ENCODE assay signal across 9 cellular contexts in genomic region chr12:123264642-123265041, GRCh38. TPM values are rescaled to one million over a fixed set of nuclear protein-coding genes. Genes with fewer than 3 reads are reported as not detected.
DNase-seq lines count a peak whose midpoint lies in the region; ATAC-seq and TF ChIP-seq lines count a peak whose summit lies in the region.
"Had no signal": no experiment of that assay in that cellular context is flagged by ENCODE, and none has a peak within 500 bp of the region (broad histone marks: within the 10 kb centered on the region; RNA-seq: fewer than 3 reads in every experiment).

No MANE protein-coding gene starts in this region.

- CTCF ChIA-PET in AG04449 (lab: Yijun Ruan, JAX): interaction anchor here (1.1 kb wide), 1 partner anchor 24 kb away, joined by 3 read pairs; no protein-coding TSS in a partner anchor

- intact Hi-C loops in left ventricle myocardium superior (cut with micrococcal nuclease): no loop called here

- DNase-seq in AG04449 (ENCODE audit: low read depth, low spot score) (no peak), GM12864 (ENCODE audit: low read depth) (no peak), SK-MEL-5 (ENCODE audit: low read depth, low spot score) (peak; percentile 55), iPS-NIHi7 (ENCODE audit: extremely low spot score) (peak; percentile 78), GM03348 (ENCODE audit: low spot score) (no peak), left ventricle myocardium superior (no peak), NCI-H2081 treated with DMSO at 0.1 percent for 48 hours (lab: John Stamatoyannopoulos, UW) (no peak), NCI-H2227 treated with DMSO at 0.1 percent for 48 hours (lab: John Stamatoyannopoulos, UW) (no peak)
- DNase-seq: cerebellar nuclear complex had no signal

- no peak for ATAC-seq in left ventricle myocardium superior

- no peak overlapping the region for H3K4me3 ChIP-seq in AG04449 (ENCODE audit: low read depth, low read length)
- H3K4me3 ChIP-seq in GM12864 (ENCODE audit: low read depth, low read length): no peak overlapping the region

- in situ Hi-C loops in SK-MEL-5 (cut with HindIII; ENCODE audit: low pct_unique_long_range_greater_than_20kb, low sequenced_read_pairs): no loop called here

- TF ChIP-seq CTCF in AG04449 (IDR thresholded peaks at IDR 0.05; ENCODE audit: insufficient read depth, low read length, missing control alignments): peak; percentile 4
- peak; percentile 46 for TF ChIP-seq CTCF in GM12864 (IDR thresholded peaks at IDR 0.05; ENCODE audit: low read depth, low read length, missing control alignments)

- POLR2A ChIA-PET in AG04449 (lab: Yijun Ruan, JAX): no interaction called here

RNA-seq across cellular contexts. Expression of gene CDK2AP1, which starts 7.0 kb away (rescaled TPM):
- 394 and 409 TPM in 2 replicates for total RNA-seq in SK-MEL-5 (2014; rRNA removed; shearing (Covaris generic))
- 360 and 403 TPM in 2 replicates for polyA plus RNA-seq in SK-MEL-5 (2015; cell fraction: cytosol; rRNA removed)
- polyA plus RNA-seq in SK-MEL-5 (2015; cell fraction: nucleus; rRNA removed): 96.1 and 97.3 TPM in 2 replicates
- 73.1 TPM for total RNA-seq in left ventricle myocardium superior

RNA-seq across cellular contexts. Expression of gene MTRFR, which starts 31.4 kb away (rescaled TPM):
- total RNA-seq in SK-MEL-5 (2014; rRNA removed; shearing (Covaris generic)): 6.9 and 11.3 TPM in 2 replicates
- 10.6 and 11.5 TPM in 2 replicates for polyA plus RNA-seq in SK-MEL-5 (2015; cell fraction: cytosol; rRNA removed)
- 3.3 and 4.2 TPM in 2 replicates for polyA plus RNA-seq in SK-MEL-5 (2015; cell fraction: nucleus; rRNA removed)
- total RNA-seq in left ventricle myocardium superior: 9.6 TPM

RNA-seq across cellular contexts. Expression of gene MPHOSPH9, which starts 31.7 kb away (rescaled TPM):
- 54.9 and 57.2 TPM in 2 replicates for total RNA-seq in SK-MEL-5 (2014; rRNA removed; shearing (Covaris generic))
- polyA plus RNA-seq in SK-MEL-5 (2015; cell fraction: cytosol; rRNA removed): 26.0 and 26.2 TPM in 2 replicates
- 80.8 and 124 TPM in 2 replicates for polyA plus RNA-seq in SK-MEL-5 (2015; cell fraction: nucleus; rRNA removed)
- total RNA-seq in left ventricle myocardium superior: 27.7 TPM

Comparison
In these comparisons a context has a peak if more than half of its experiments do, and no peak if none do; other contexts are left out.
1. DNase-seq: peak in SK-MEL-5 (single experiment) and iPS-NIHi7 (single experiment); none in AG04449 (single experiment), GM12864 (single experiment), GM03348 (single experiment), left ventricle myocardium superior (single experiment), NCI-H2081 treated with DMSO at 0.1 percent for 48 hours (single experiment) and NCI-H2227 treated with DMSO at 0.1 percent for 48 hours (single experiment).